21 cellular contexts compared by ENCODE assay signal in genomic region chr22:30964858-30965257, GRCh38. TPM values are rescaled to one million over a fixed set of nuclear protein-coding genes. Genes with fewer than 3 reads are reported as not detected.
DNase-seq lines count a peak whose midpoint lies in the region; ATAC-seq, FAIRE-seq and TF ChIP-seq lines count a peak whose summit lies in the region.
"Had no signal": no experiment of that assay in that cellular context is flagged by ENCODE, and none has a peak within 500 bp of the region (broad histone marks: within the 10 kb centered on the region; RNA-seq: fewer than 3 reads in every experiment).

No MANE protein-coding gene starts in this region.

- H4K91ac ChIP-seq in H1 (replicated peaks; ENCODE audit: insufficient read length, low read length), result no peak overlapping the region

- H3K27ac Mint-ChIP-seq in neural crest cell (ENCODE audit: unreplicated experiment), result no peak overlapping the region
- H3K27ac Mint-ChIP-seq: CD8-positive, alpha-beta T cell had no signal

- H3K36me3 ChIP-seq in DND-41 (ENCODE audit: insufficient read depth, low read length) (no peaks in the 10 kb centered on the region), H1 (ENCODE audit: control insufficient read depth in 2 of 4, insufficient read depth in 4 of 4, low read length in 3 of 4) (peaks cover 0 to 15% (median 1%) of the 10 kb centered on the region in 4 experiments; a peak in 2 of 8 replicates), breast epithelium (no peaks in the 10 kb centered on the region), stomach (no peaks in the 10 kb centered on the region)

- CTCF ChIA-PET in H1 (lab: Charles Lee; ENCODE audit: partially characterized antibody), result interaction anchor here (1.6 kb wide), 1 partner anchor 18 kb away, joined by 3 read pairs; no protein-coding TSS in a partner anchor

- H3K23me2 ChIP-seq in H1 (ENCODE audit: low read depth, low read length), result peaks cover 8% of the 10 kb centered on the region

- no peak for FAIRE-seq in H1 (lab: Jason Lieb, UNC)
- FAIRE-seq: A204.1 had no signal

- peaks cover 34% of the 10 kb centered on the region for H3K4me1 Mint-ChIP-seq in neural crest cell

- intact Hi-C loops in breast epithelium (cut with DNase I; ENCODE audit: low total_unique reads) (no loop called here), stomach (cut with DNase I; ENCODE audit: low total_unique reads) (no loop called here)

- H4K20me1 ChIP-seq in DND-41 (ENCODE audit: insufficient read depth, low read length), result peaks cover under 1% of the 10 kb centered on the region; the same call in 1 of the 2 replicates
- H4K20me1 ChIP-seq in H1 (replicated peaks in 1 of 2; ENCODE audit: control insufficient read depth in 1 of 2, insufficient read depth in 2 of 2, low read length in 2 of 2), result peaks cover 10 to 15% of the 10 kb centered on the region in 2 experiments

- H3K27ac ChIP-seq in DND-41 (ENCODE audit: low read length) (no peak overlapping the region), H1 (ENCODE audit: low read depth, low read length) (no peak overlapping the region), breast epithelium (no peak overlapping the region), stomach (no peak overlapping the region)
- H3K27ac ChIP-seq: HL-60 had no signal

- TF ChIP-seq CTCF in DND-41 (IDR thresholded peaks at IDR 0.05; ENCODE audit: borderline replicate concordance, extremely low read depth, low read length, poor library complexity, severe bottlenecking), result no peak
- no peak for TF ChIP-seq CTCF in NB4 (IDR thresholded peaks at IDR 0.05; ENCODE audit: low read depth, low read length)
- TF ChIP-seq CTCF in H1 (IDR thresholded peaks at IDR 0.05; ENCODE audit: control extremely low read depth in 1 of 3, insufficient read depth in 1 of 3, low read depth in 1 of 3, low read length in 3 of 3), result no peak
- TF ChIP-seq CTCF in neural crest cell (conservative IDR thresholded peaks at IDR 0.05), result no peak
- TF ChIP-seq CTCF in breast epithelium (IDR thresholded peaks at IDR 0.05), result no peak
- no peak for TF ChIP-seq CTCF in stomach (IDR thresholded peaks at IDR 0.05)

- TF ChIP-seq EP300 in H1 (IDR thresholded peaks at IDR 0.05; ENCODE audit: borderline replicate concordance in 1 of 2, low read depth in 2 of 2, low read length in 2 of 2) (no peak), stomach (IDR thresholded peaks at IDR 0.05) (no peak)

- no peak overlapping the region for H2BK12ac ChIP-seq in H1 (ENCODE audit: low read depth, low read length)

- peaks cover 2% of the 10 kb centered on the region for H3K79me1 ChIP-seq in H1 (ENCODE audit: low read depth, low read length)

- H2BK15ac ChIP-seq in H1 (ENCODE audit: low read length), result no peak overlapping the region

- POLR2A ChIA-PET in H1 (lab: Charles Lee; ENCODE audit: partially characterized antibody), result interaction anchor here (1.1 to 9.7 kb wide), 4 partner anchors 9 to 119 kb away, joined by 3 to 220 read pairs (median 45); partner anchors contain the start of gene SMTN

- H3K56ac ChIP-seq in H1 (replicated peaks; ENCODE audit: insufficient read length, low read depth, low read length), result no peak overlapping the region

- H2BK5ac ChIP-seq in H1 (ENCODE audit: low read depth, low read length), result no peak overlapping the region

- peak overlapping the region; percentile 60 for H3K4me3 Mint-ChIP-seq in neural crest cell
- H3K4me3 Mint-ChIP-seq: CD8-positive, alpha-beta T cell had no signal

- peaks cover 3% of the 10 kb centered on the region for H3K27me3 Mint-ChIP-seq in neural crest cell (ENCODE audit: low read depth)

- TF ChIP-seq RAD21 in H1 (IDR thresholded peaks at IDR 0.05 in 1 of 2, conservative IDR thresholded peaks at IDR 0.05 in 1 of 2; ENCODE audit: low read depth in 2 of 2, low read length in 2 of 2), result no peak

- no peak overlapping the region for H2BK120ac ChIP-seq in H1 (replicated peaks; ENCODE audit: low read depth, low read length)

- H3K9ac ChIP-seq in DND-41 (ENCODE audit: low read depth, low read length), result no peak overlapping the region
- H3K9ac ChIP-seq in H1 (replicated peaks in 1 of 4; ENCODE audit: extremely low read depth in 1 of 4, low read depth in 3 of 4, low read length in 3 of 4), result no peak overlapping the region; a peak in 1 of 7 replicates
- H3K9ac ChIP-seq: SK-N-SH had no signal

- TF ChIP-seq POLR2A in NB4 (IDR thresholded peaks at IDR 0.05; ENCODE audit: extremely low read depth, insufficient read length), result no peak
- 0 out of 3 replicates have a peak, but pooled peaks of 1 of the 2 experiments have one; percentile 8 for TF ChIP-seq POLR2A in H1 (IDR thresholded peaks at IDR 0.05; ENCODE audit: control extremely low read depth in 1 of 2, low read depth in 2 of 2, low read length in 2 of 2)
- TF ChIP-seq POLR2A in breast epithelium (IDR thresholded peaks at IDR 0.05), result no peak
- TF ChIP-seq POLR2A in stomach (IDR thresholded peaks at IDR 0.05), result no peak

- H3K23ac ChIP-seq in H1 (ENCODE audit: insufficient read length), result no peak overlapping the region

- no peak overlapping the region for H3K18ac ChIP-seq in H1 (ENCODE audit: extremely low read depth, low read length)

- ATAC-seq in DND-41 (ENCODE audit: insufficient read depth, low read depth), result no peak
- ATAC-seq in GM21447 (IDR thresholded peaks at IDR 0.05; ENCODE audit: unreplicated experiment), result no peak
- ATAC-seq: CD8-positive, alpha-beta T cell; HCT116 had no signal

- H3K4me2 ChIP-seq in DND-41 (ENCODE audit: insufficient read depth, low read length) (peak overlapping the region; percentile 86), H1 (ENCODE audit: insufficient read depth in 1 of 2, low read depth in 2 of 2, low read length in 2 of 2) (peak overlapping the region; percentile 45 to 66)
- H3K4me2 ChIP-seq: SK-N-SH had no signal

- H3K27me3 ChIP-seq in DND-41 (ENCODE audit: insufficient read depth, low read length, poor library complexity) (no peaks in the 10 kb centered on the region), H1 (replicated peaks in 1 of 4; ENCODE audit: control insufficient read depth in 3 of 4, extremely low read depth in 1 of 4, insufficient read depth in 3 of 4, low read length in 3 of 4) (no peaks in the 10 kb centered on the region), breast epithelium (no peaks in the 10 kb centered on the region), stomach (no peaks in the 10 kb centered on the region)
- H3K27me3 ChIP-seq: BE2C had no signal

- WGBS in H1 (ENCODE audit: extremely low coverage in 1 of 2, insufficient coverage in 1 of 2, insufficient read length in 1 of 2, insufficient replicate concordance in 2 of 2, low coverage in 1 of 2, low lambda C conversion rate in 2 of 2, missing lambda C conversion rate in 1 of 2), 2 experiments, result 94% methylated on average over 4 of the region's 4 CpGs; no CpG with 5 or more reads in 1 of the 2 experiments
- 84 to 91% (median 87%) methylated on average over 4 of the region's 4 CpGs for WGBS in stomach, 5 donors

- peak overlapping the region in 1 of 2 experiments; percentile 4; a peak in 1 of 4 replicates for H3K4me3 ChIP-seq in DND-41 (ENCODE audit: low read depth in 1 of 2, low read length in 2 of 2)
- H3K4me3 ChIP-seq in NB4 (ENCODE audit: low read depth, low read length), result peak overlapping the region; percentile 22
- peak overlapping the region in 2 of 4 experiments; percentile 14 to 84; a peak in 2 of 8 replicates for H3K4me3 ChIP-seq in H1 (ENCODE audit: extremely low read depth in 1 of 4, insufficient read depth in 2 of 4, low read depth in 3 of 4, low read length in 4 of 4)
- H3K4me3 ChIP-seq in breast epithelium, result no peak overlapping the region
- no peak overlapping the region for H3K4me3 ChIP-seq in stomach

- no peak overlapping the region for H2AK5ac ChIP-seq in H1 (ENCODE audit: low read depth, low read length)

- H3K36me3 Mint-ChIP-seq in neural crest cell (ENCODE audit: low read depth), result peaks cover 58% of the 10 kb centered on the region

- no peak for DNase-seq in DND-41
- DNase-seq in NB4 (ENCODE audit: low read depth), result no peak
- DNase-seq in H1 (ENCODE audit: low read depth in 1 of 2, low spot score in 2 of 2), result no peak
- DNase-seq in neural crest cell (ENCODE audit: low read depth, low spot score), result no peak
- no peak for DNase-seq in breast epithelium (ENCODE audit: low spot score in 2 of 2)
- DNase-seq in stomach, result no peak
- no peak for DNase-seq in GDM1 (lab: John Stamatoyannopoulos, UW)
- DNase-seq: BE2C; Calu3; CD8-positive, alpha-beta T cell; DMS53; NCI-H1694 treated with DMSO at 0.1 percent for 48 hours; NCI-H524; NCI-H82; RPMI8226; SHP77 treated with DMSO at 0.1 percent for 48 hours; SK-N-SH had no signal

- H2BK20ac ChIP-seq in H1 (ENCODE audit: low read length), result no peak overlapping the region

- H3K9me3 ChIP-seq in DND-41 (ENCODE audit: insufficient read depth, low read length, severe bottlenecking), result peaks cover 3% of the 10 kb centered on the region
- H3K9me3 ChIP-seq in H1 (ENCODE audit: insufficient read depth in 2 of 2, low read depth in 1 of 2, low read length in 1 of 2), result no peaks in the 10 kb centered on the region
- H3K9me3 ChIP-seq in breast epithelium, result no peaks in the 10 kb centered on the region
- no peaks in the 10 kb centered on the region for H3K9me3 ChIP-seq in stomach
- H3K9me3 ChIP-seq: SK-N-SH had no signal

- H3K79me2 ChIP-seq in DND-41 (ENCODE audit: insufficient read depth, low read length) (peaks cover 60% of the 10 kb centered on the region), H1 (ENCODE audit: control insufficient read depth in 1 of 2, insufficient read depth in 2 of 2, low read length in 2 of 2) (peaks cover 26 to 81% of the 10 kb centered on the region in 2 experiments)

- peaks cover 24% of the 10 kb centered on the region for H3K9me3 Mint-ChIP-seq in neural crest cell

- H4K8ac ChIP-seq in H1 (ENCODE audit: extremely low read depth, insufficient read depth, low read length), result no peak overlapping the region

- H3K4me1 ChIP-seq in DND-41 (ENCODE audit: insufficient read depth, low read length), result peaks cover 39% of the 10 kb centered on the region
- peaks cover 0 to 2% (median 1%) of the 10 kb centered on the region in 4 experiments; a peak in 3 of 7 replicates for H3K4me1 ChIP-seq in H1 (replicated peaks in 1 of 4; ENCODE audit: control insufficient read depth in 3 of 4, insufficient read depth in 4 of 4, low read length in 3 of 4)
- no peaks in the 10 kb centered on the region for H3K4me1 ChIP-seq in breast epithelium
- peaks cover 6 to 47% (median 24%) of the 10 kb centered on the region in 4 donors for H3K4me1 ChIP-seq in stomach
- H3K4me1 ChIP-seq: BE2C had no signal

- no peak overlapping the region for H3K14ac ChIP-seq in H1 (ENCODE audit: insufficient read length)

- H2AFZ ChIP-seq in DND-41 (ENCODE audit: low read depth, low read length), result no peak overlapping the region
- no peak overlapping the region for H2AFZ ChIP-seq in H1 (ENCODE audit: low read length)

- no peak overlapping the region for H4K5ac ChIP-seq in H1 (ENCODE audit: insufficient read length, low read depth, low read length)

- no peak overlapping the region for H3K4ac ChIP-seq in H1 (replicated peaks; ENCODE audit: insufficient read length, low read depth, low read length)

RNA-seq across cellular contexts. Expression of gene MORC2, which starts 3.7 kb away (rescaled TPM):
- 68.0 and 72.5 TPM in 2 replicates for total RNA-seq in H1 (2021; fragmentation: NEBNext Ultra II Directional; extraction: Animal tissue kit (Norgen Biotek cat#: 25700))
- polyA plus RNA-seq in H1 (2011; rRNA removed) (15.4 and 17.0 TPM in 2 replicates), stomach (10 to 100 TPM in 2 of 3 donors, 1 to 10 TPM in 1; 4.4 to 23.5 (median 14.3) TPM)
- polyA plus RNA-seq in H1 (2011; cell fraction: cytosol; rRNA removed), result 19.1 TPM
- 43.5 TPM for polyA plus RNA-seq in H1 (2011; cell fraction: nucleus; rRNA removed)
- polyA plus RNA-seq in H1 (2012, experiment 1 of 2), result 50.2 to 58.3 TPM (median 52.0 TPM) in 4 replicates
- 11.4 TPM for polyA plus RNA-seq in H1 (2012, experiment 2 of 2)
- polyA plus RNA-seq in H1 (2013, experiment 1 of 2), result 45.2 TPM
- polyA plus RNA-seq in H1 (2013, experiment 2 of 2), result 37.9 TPM
- 62.0 and 63.9 TPM in 2 replicates for polyA minus RNA-seq in H1 (2011; rRNA and poly(A)+ RNA removed)
- 47.2 TPM for polyA minus RNA-seq in H1 (2011; cell fraction: cytosol; rRNA and poly(A)+ RNA removed)
- 46.8 TPM for polyA minus RNA-seq in H1 (2011; cell fraction: nucleus; rRNA and poly(A)+ RNA removed)
- total RNA-seq in neural crest cell (38.8 and 44.2 TPM in 2 replicates), breast epithelium (10 to 100 TPM; 12.8 to 22.9 (median 19.6) TPM), stomach (10 to 100 TPM in 4 of 5 donors, 1 to 10 TPM in 1; 8.4 to 64.8 (median 19.6) TPM)

RNA-seq across cellular contexts. Expression of gene TUG1, which starts 4.2 kb away (rescaled TPM):
- 106 and 119 TPM in 2 replicates for total RNA-seq in H1 (2021; fragmentation: NEBNext Ultra II Directional; extraction: Animal tissue kit (Norgen Biotek cat#: 25700))
- polyA plus RNA-seq in H1 (2011; rRNA removed) (86.0 and 129 TPM in 2 replicates), stomach (10 to 100 TPM; 11.3 to 34.2 (median 15.9) TPM)
- polyA plus RNA-seq in H1 (2011; cell fraction: cytosol; rRNA removed), result 105 TPM
- 156 TPM for polyA plus RNA-seq in H1 (2011; cell fraction: nucleus; rRNA removed)
- polyA plus RNA-seq in H1 (2012, experiment 1 of 2), result 59.4 to 101 TPM (median 78.8 TPM) in 4 replicates
- polyA plus RNA-seq in H1 (2012, experiment 2 of 2), result 5.0 TPM
- 132 TPM for polyA plus RNA-seq in H1 (2013, experiment 1 of 2)
- polyA plus RNA-seq in H1 (2013, experiment 2 of 2), result 133 TPM
- polyA minus RNA-seq in H1 (2011; rRNA and poly(A)+ RNA removed), result 142 and 192 TPM in 2 replicates
- 62.4 TPM for polyA minus RNA-seq in H1 (2011; cell fraction: cytosol; rRNA and poly(A)+ RNA removed)
- 137 TPM for polyA minus RNA-seq in H1 (2011; cell fraction: nucleus; rRNA and poly(A)+ RNA removed)
- total RNA-seq in neural crest cell (114 and 120 TPM in 2 replicates), breast epithelium (100 to 1,000 TPM in 1 of 3 donors, 10 to 100 TPM in 2; 59.7 to 116 (median 84.9) TPM), stomach (100 to 1,000 TPM in 1 of 5 donors, 10 to 100 TPM in 4; 52.1 to 108 (median 86.2) TPM)
